13 cellular contexts compared by ENCODE assay signal in genomic region chr6:170293881-170294755, GRCh38. TPM values are rescaled to one million over a fixed set of nuclear protein-coding genes. Genes with fewer than 3 reads are reported as not detected.
DNase-seq lines count a peak whose midpoint lies in the region; ATAC-seq, FAIRE-seq and TF ChIP-seq lines count a peak whose summit lies in the region.
"Had no signal": no experiment of that assay in that cellular context is flagged by ENCODE, and none has a peak within 500 bp of the region (broad histone marks: within the 10 kb centered on the region; RNA-seq: fewer than 3 reads in every experiment).

No MANE protein-coding gene starts in this region.

- H4K20me1 ChIP-seq in K562 (replicated peaks; ENCODE audit: control insufficient read depth, insufficient read depth, low read length) (peaks cover 12% of the 10 kb centered on the region), neural cell (ENCODE audit: insufficient read depth) (peaks cover 3% of the 10 kb centered on the region)

- peaks cover 47% of the 10 kb centered on the region for H3K4me1 ChIP-seq in HUES64 (ENCODE audit: insufficient read depth, low read length)
- H3K4me1 ChIP-seq in K562 (replicated peaks in 1 of 2; ENCODE audit: control insufficient read depth in 2 of 2, insufficient read depth in 2 of 2, low read length in 2 of 2), result peaks cover 0 to 48% of the 10 kb centered on the region in 2 experiments; a peak in 3 of 5 replicates
- peaks cover 37 to 48% of the 10 kb centered on the region in 2 donors for H3K4me1 ChIP-seq in thyroid gland

- intact Hi-C loops in K562 (cut with micrococcal nuclease) (loop anchor here (5.0 to 10.0 kb wide), 2 partner anchors 133 to 221 kb away; no protein-coding TSS in a partner anchor), thyroid gland (cut with DNase I) (loop anchor here (10.0 kb wide), 1 partner anchor 339 kb away; no protein-coding TSS in a partner anchor)

- H3K27me3 ChIP-seq in HUES64 (ENCODE audit: insufficient read depth, low read length) (peaks cover 94% of the 10 kb centered on the region), K562 (ENCODE audit: control insufficient read depth in 2 of 2, insufficient read depth in 2 of 2, low read length in 2 of 2) (peaks cover 77 to 86% of the 10 kb centered on the region in 2 experiments), neural cell (ENCODE audit: insufficient read depth, low read depth, low read length) (peaks cover 32% of the 10 kb centered on the region), thyroid gland (peaks cover 24% of the 10 kb centered on the region)

- TF ChIP-seq POLR2A in K562 (conservative IDR thresholded peaks at IDR 0.05), result no peak
- no peak for TF ChIP-seq POLR2A in thyroid gland (IDR thresholded peaks at IDR 0.05)

- H3F3A ChIP-seq in neural cell (ENCODE audit: insufficient read depth, low read length, poor library complexity, severe bottlenecking), result peaks cover 3% of the 10 kb centered on the region

- 7% methylated on average over 12 of the region's 12 CpGs for WGBS in HUES64
- 4% methylated on average over 12 of the region's 12 CpGs for WGBS in K562 (ENCODE audit: insufficient coverage, low coverage, missing lambda C conversion rate)
- 19 to 21% methylated on average over 12 of the region's 12 CpGs for WGBS in thyroid gland, 2 donors

- H2AFZ ChIP-seq in K562 (ENCODE audit: low read depth, low read length) (no peak overlapping the region), neural cell (ENCODE audit: low read depth, low read length) (no peak overlapping the region)
- H2AFZ ChIP-seq: PC-9 had no signal

- no peaks in the 10 kb centered on the region for H3K9me2 ChIP-seq in neural cell (ENCODE audit: insufficient read depth, low read length)

- TF ChIP-seq CTCF in K562 (IDR thresholded peaks at IDR 0.05 in 2 of 3, conservative IDR thresholded peaks at IDR 0.05 in 1 of 3; ENCODE audit: insufficient read depth in 2 of 3, low read depth in 1 of 3, low read length in 3 of 3), result no peak
- no peak for TF ChIP-seq CTCF in neural cell (IDR thresholded peaks at IDR 0.05; ENCODE audit: poor library complexity, severe bottlenecking)
- TF ChIP-seq CTCF in GM20000 (IDR thresholded peaks at IDR 0.05; ENCODE audit: extremely low read depth, missing control alignments), result no peak
- TF ChIP-seq CTCF in thyroid gland (IDR thresholded peaks at IDR 0.05), result no peak

- peak overlapping the region; percentile 29 for H3K4me3 ChIP-seq in HUES64 (ENCODE audit: low read length)
- no peak overlapping the region for H3K4me3 ChIP-seq in K562
- peak overlapping the region; percentile 97 for H3K4me3 ChIP-seq in neural cell (ENCODE audit: low read length)
- no peak overlapping the region for H3K4me3 ChIP-seq in thyroid gland (replicated peaks in 1 of 3)
- H3K4me3 ChIP-seq: PC-9 had no signal

- TF ChIP-seq RAD21 in K562 (CRISPR knock-in tag; conservative IDR thresholded peaks at IDR 0.05 in 1 of 2, IDR thresholded peaks at IDR 0.05 in 1 of 2) (no peak), neural cell (conservative IDR thresholded peaks at IDR 0.05) (no peak)

- no peak overlapping the region for H3K4me2 ChIP-seq in K562 (ENCODE audit: insufficient read depth, low read length)
- H3K4me2 ChIP-seq in neural cell (ENCODE audit: low read length), result no peak overlapping the region
- H3K4me2 ChIP-seq: PC-9 had no signal

- H3K79me2 ChIP-seq in K562 (ENCODE audit: control insufficient read depth, insufficient read depth, low read length), result no peaks in the 10 kb centered on the region
- H3K79me2 ChIP-seq in neural cell (replicated peaks; ENCODE audit: insufficient read depth, low read length), result peaks cover 10% of the 10 kb centered on the region

- ATAC-seq in K562 (no peak), GM21526 (IDR thresholded peaks at IDR 0.05; ENCODE audit: low FRiP score, unreplicated experiment) (no peak)

- H3K9me1 ChIP-seq in K562 (ENCODE audit: control insufficient read depth, insufficient read depth, low read length), result no peaks in the 10 kb centered on the region

- CTCF ChIA-PET in K562 (lab: Yijun Ruan, JAX; ENCODE audit: low intra/inter-chr PET ratio), result no interaction called here

- H3K36me3 ChIP-seq in HUES64 (ENCODE audit: insufficient read depth, low read length), result no peaks in the 10 kb centered on the region
- no peaks in the 10 kb centered on the region for H3K36me3 ChIP-seq in K562 (ENCODE audit: control insufficient read depth, insufficient read depth, low read length)
- no peaks in the 10 kb centered on the region for H3K36me3 ChIP-seq in neural cell (ENCODE audit: insufficient read depth, low read length)
- H3K36me3 ChIP-seq in thyroid gland, result no peaks in the 10 kb centered on the region
- H3K36me3 ChIP-seq: WERI-Rb-1 had no signal

- no peak overlapping the region for H3K27ac ChIP-seq in HUES64 (ENCODE audit: low read depth, low read length)
- H3K27ac ChIP-seq in K562 (ENCODE audit: extremely low read depth, low read depth, low read length), result no peak overlapping the region
- H3K27ac ChIP-seq in neural cell (ENCODE audit: low read length), result no peak overlapping the region
- no peak overlapping the region for H3K27ac ChIP-seq in thyroid gland
- H3K27ac ChIP-seq: PC-9, WERI-Rb-1 had no signal

- TF ChIP-seq EP300 in K562 (IDR thresholded peaks at IDR 0.05; ENCODE audit: low read length) (no peak), neural cell (conservative IDR thresholded peaks at IDR 0.05; ENCODE audit: poor library complexity, severe bottlenecking) (no peak)

- POLR2A ChIA-PET in K562 (lab: Yijun Ruan, JAX), result interaction anchor here (0.6 kb wide), 2 partner anchors 11 to 107 kb away, joined by 3 to 5 read pairs; no protein-coding TSS in a partner anchor

- H3K9me3 ChIP-seq in HUES64 (ENCODE audit: insufficient read depth, low read depth, low read length) (no peaks in the 10 kb centered on the region), K562 (replicated peaks; ENCODE audit: control insufficient read depth, insufficient read depth, low read depth, low read length) (no peaks in the 10 kb centered on the region), neural cell (ENCODE audit: low read length) (no peaks in the 10 kb centered on the region), thyroid gland (no peaks in the 10 kb centered on the region)

- DNase-seq in DMS53 (lab: John Stamatoyannopoulos, UW), result peak; percentile 45
- DNase-seq in DMS53 treated with DMSO at 0.1 percent for 48 hours (lab: John Stamatoyannopoulos, UW; ENCODE audit: unreplicated experiment), result no peak
- DNase-seq in K562 (ENCODE audit: extremely low read depth in 1 of 4, low spot score in 3 of 4), result no peak
- no peak for DNase-seq in GM20000 (ENCODE audit: low spot score)
- DNase-seq in thyroid gland, result no peak
- DNase-seq: activated naive CD4-positive, alpha-beta T cell treated with Interleukin-2 at 50 U/mL for 16 hours; dermis blood vessel endothelial cell; NCI-H1048; PC-9; WERI-Rb-1 had no signal

- H3K9ac ChIP-seq in HUES64 (ENCODE audit: low read depth, low read length), result no peak overlapping the region
- H3K9ac ChIP-seq in K562 (ENCODE audit: insufficient read depth in 1 of 2, low read depth in 2 of 2, low read length in 2 of 2), result no peak overlapping the region
- no peak overlapping the region for H3K9ac ChIP-seq in neural cell (ENCODE audit: low read length)

- in situ Hi-C loops in K562 (cut with MboI), result no loop called here

- BruUV-seq in K562 (replicated peaks; lab: Mats Ljungman, UMichigan), result no TSS peak

- no peak for FAIRE-seq in K562 (lab: Jason Lieb, UNC)

RNA-seq across cellular contexts. Expression of gene DLL1, which starts 3.2 kb away (rescaled TPM):
- polyA plus RNA-seq in HUES64 (2013, experiment 1 of 2), result 3.2 TPM
- polyA plus RNA-seq in HUES64 (2013, experiment 2 of 2), result 6.8 TPM
- total RNA-seq in K562 (2011; cell fraction: chromatin; rRNA removed; ENCODE audit: low replicate concordance), result not detected in 2 replicates
- not detected in 2 replicates for total RNA-seq in K562 (2011; cell fraction: nucleolus; rRNA removed)
- total RNA-seq in K562 (2011; cell fraction: nucleoplasm; rRNA removed), result not detected in 2 replicates
- not detected in 2 replicates for total RNA-seq in K562 (2014; rRNA removed)
- not detected in 2 replicates for total RNA-seq in K562 (2014; rRNA removed; fragmentation: Illumina TruSeq; extraction: Trizol)
- not detected in 2 replicates for total RNA-seq in K562 (2015; rRNA removed; fragmentation: Illumina TruSeq; extraction: Trizol)
- total RNA-seq in K562 (2021), result not detected in 2 replicates
- polyA plus RNA-seq in K562 (2011; rRNA removed), result not detected in 2 replicates
- 0.03 TPM in 1 of 2 replicates, not detected in the other for polyA plus RNA-seq in K562 (2011; cell fraction: cytosol; rRNA removed)
- polyA plus RNA-seq in K562 (2011; cell fraction: nucleus; rRNA removed), result not detected in 2 replicates
- 0.03 TPM in 1 of 2 replicates, not detected in the other for polyA plus RNA-seq in K562 (2012)
- polyA plus RNA-seq in K562 (2014; fragmentation: Illumina TruSeq; extraction: Trizol), result not detected in 2 replicates
- not detected for polyA plus RNA-seq in K562 (2014; fragmentation: Nextera tagmentation; extraction: Ambion mirVana)
- polyA plus RNA-seq in K562 (2014; rRNA removed), result not detected in 2 replicates
- polyA minus RNA-seq in K562 (2011; rRNA and poly(A)+ RNA removed), result not detected in 2 replicates
- polyA minus RNA-seq in K562 (2011; cell fraction: cytosol; rRNA and poly(A)+ RNA removed), result not detected in 2 replicates
- not detected in 2 replicates for polyA minus RNA-seq in K562 (2011; cell fraction: nucleus; rRNA and poly(A)+ RNA removed)
- polyA plus RNA-seq in neural cell, result 24.6 and 26.1 TPM in 2 replicates
- polyA minus RNA-seq in neural cell, result 25.9 and 26.1 TPM in 2 replicates
- 10 to 100 TPM in 3 of 4 donors, 1 to 10 TPM in 1; 6.6 to 14.9 (median 11.5) TPM for total RNA-seq in thyroid gland
- total RNA-seq: PC-9 had no signal

RNA-seq across cellular contexts. Expression of gene FAM120B, which starts 12.4 kb away (rescaled TPM):
- 10.7 TPM for polyA plus RNA-seq in HUES64 (2013, experiment 1 of 2)
- 12.1 TPM for polyA plus RNA-seq in HUES64 (2013, experiment 2 of 2)
- total RNA-seq in K562 (2011; cell fraction: chromatin; rRNA removed; ENCODE audit: low replicate concordance), result 43.4 and 80.5 TPM in 2 replicates
- total RNA-seq in K562 (2011; cell fraction: nucleolus; rRNA removed), result 21.2 and 24.1 TPM in 2 replicates
- 25.9 and 29.8 TPM in 2 replicates for total RNA-seq in K562 (2011; cell fraction: nucleoplasm; rRNA removed)
- total RNA-seq in K562 (2014; rRNA removed) (9.4 and 12.2 TPM in 2 replicates), K562 (2014; rRNA removed; fragmentation: Illumina TruSeq; extraction: Trizol) (15.1 and 16.4 TPM in 2 replicates), K562 (2015; rRNA removed; fragmentation: Illumina TruSeq; extraction: Trizol) (12.8 and 12.9 TPM in 2 replicates), K562 (2021) (22.6 and 23.0 TPM in 2 replicates), thyroid gland (10 to 100 TPM; 26.9 to 38.4 (median 27.7) TPM)
- polyA plus RNA-seq in K562 (2011; rRNA removed) (16.6 and 16.9 TPM in 2 replicates), K562 (2014; fragmentation: Illumina TruSeq; extraction: Trizol) (19.9 and 21.3 TPM in 2 replicates), K562 (2014; fragmentation: Nextera tagmentation; extraction: Ambion mirVana) (1 to 10 TPM; 3.5 to 5.5 TPM), K562 (2014; rRNA removed) (14.7 and 14.8 TPM in 2 replicates), neural cell (14.1 and 17.9 TPM in 2 replicates)
- polyA plus RNA-seq in K562 (2011; cell fraction: cytosol; rRNA removed), result 11.3 and 12.0 TPM in 2 replicates
- polyA plus RNA-seq in K562 (2011; cell fraction: nucleus; rRNA removed), result 24.9 and 30.9 TPM in 2 replicates
- 11.9 and 18.1 TPM in 2 replicates for polyA plus RNA-seq in K562 (2012)
- 38.8 and 43.3 TPM in 2 replicates for polyA minus RNA-seq in K562 (2011; rRNA and poly(A)+ RNA removed)
- polyA minus RNA-seq in K562 (2011; cell fraction: cytosol; rRNA and poly(A)+ RNA removed), result 12.5 and 17.4 TPM in 2 replicates
- 23.7 and 38.2 TPM in 2 replicates for polyA minus RNA-seq in K562 (2011; cell fraction: nucleus; rRNA and poly(A)+ RNA removed)
- 43.6 and 48.9 TPM in 2 replicates for polyA minus RNA-seq in neural cell

Comparison
In these comparisons a context has a peak if more than half of its experiments do, and no peak if none do; other contexts are left out.
1. H3K4me3 ChIP-seq: peak in HUES64 (single experiment) and neural cell (single experiment); none in K562 (single experiment) and thyroid gland (0 of 3).
2. RNA of gene DLL1, which starts 3.2 kb away (total RNA-seq): 6.6 to 14.9 TPM in thyroid gland; not detected in K562; every median in the first group is over 4 times any median in the second.